24 cellular contexts compared by ENCODE assay signal in genomic region chr20:58169441-58169840, GRCh38. TPM values are rescaled to one million over a fixed set of nuclear protein-coding genes. Genes with fewer than 3 reads are reported as not detected.
A peak's percentile ranks its signal among the peaks of the same experiment; 100 is the strongest.
DNase-seq lines count a peak whose midpoint lies in the region; ATAC-seq, FAIRE-seq and TF ChIP-seq lines count a peak whose summit lies in the region.
"Had no signal": no experiment of that assay in that cellular context is flagged by ENCODE, and none has a peak within 500 bp of the region (broad histone marks: within the 10 kb centered on the region; RNA-seq: fewer than 3 reads in every experiment).

No MANE protein-coding gene starts in this region.

- H3K79me2 ChIP-seq in SK-N-SH (ENCODE audit: insufficient read depth) = no peaks in the 10 kb centered on the region

- H3K4me1 ChIP-seq in SK-N-SH (ENCODE audit: control insufficient read depth in 1 of 2, insufficient read depth in 2 of 2, low read depth in 1 of 2, low read length in 1 of 2) = peaks cover 0 to 15% of the 10 kb centered on the region in 2 experiments; a peak in 2 of 4 replicates
- H3K4me1 ChIP-seq in right lobe of liver = no peaks in the 10 kb centered on the region
- H3K4me1 ChIP-seq: pancreas had no signal

- H3K9ac ChIP-seq in SK-N-SH = no peak overlapping the region

- intact Hi-C loops in right lobe of liver (cut with DNase I) = no loop called here

- no peak for TF ChIP-seq EP300 in SK-N-SH (IDR thresholded peaks at IDR 0.05; ENCODE audit: borderline replicate concordance in 1 of 2, low read depth in 1 of 2, low read length in 1 of 2)

- DNase-seq in SK-N-SH = no peak
- DNase-seq in SW480 (ENCODE audit: low spot score) = peak; percentile 41
- DNase-seq in fibroblast of the aortic adventitia (ENCODE audit: low read depth) = peak; percentile 5
- DNase-seq in urothelium cell line (ENCODE audit: low spot score) = no peak
- DNase-seq in HuH-7 (ENCODE audit: low spot score) = no peak
- DNase-seq in right lobe of liver = no peak
- DNase-seq: CD4-positive, CD25-positive, alpha-beta regulatory T cell; cerebellar nuclear complex; effector memory CD8-positive, alpha-beta T cell; naive B cell; NCI-H1092; NCI-H2081; NCI-H446 treated with DMSO at 0.1 percent for 48 hours; pancreas; small intestine; stimulated activated CD8-positive, alpha-beta memory T cell treated with anti-CD3 and anti-CD28 coated beads, Interleukin-4, amount 100 ng/mL, for 48 hours had no signal

- no peaks in the 10 kb centered on the region for H3K27me3 ChIP-seq in SK-N-SH (ENCODE audit: insufficient read depth)
- H3K27me3 ChIP-seq in right lobe of liver = no peaks in the 10 kb centered on the region
- H3K27me3 ChIP-seq: pancreas had no signal

- POLR2A ChIA-PET in SK-N-SH (lab: Yijun Ruan, JAX) = no interaction called here

- no peaks in the 10 kb centered on the region for H3F3A ChIP-seq in SK-N-SH (replicated peaks; ENCODE audit: insufficient read depth)

- peak; percentile 42 for FAIRE-seq in urothelium cell line (lab: Jason Lieb, UNC)
- FAIRE-seq: pancreas, small intestine had no signal

- H4K20me1 ChIP-seq in SK-N-SH (ENCODE audit: insufficient read depth) = no peaks in the 10 kb centered on the region

- H3K27ac ChIP-seq in SK-N-SH (ENCODE audit: low read depth in 2 of 2, low read length in 1 of 2) (no peak overlapping the region), right lobe of liver (no peak overlapping the region)
- H3K27ac ChIP-seq: 22Rv1, pancreas had no signal

- no peak for TF ChIP-seq RAD21 in SK-N-SH (IDR thresholded peaks at IDR 0.05; ENCODE audit: low read length)

- CTCF ChIA-PET in SK-N-SH (lab: Yijun Ruan, JAX) = interaction anchor here (1.3 to 2.1 kb wide), 6 partner anchors 10 to 82 kb away, joined by 3 to 7 read pairs (median 4); no protein-coding TSS in a partner anchor

- no peak for TF ChIP-seq POLR2A in right lobe of liver (IDR thresholded peaks at IDR 0.05)

- TF ChIP-seq CTCF in SK-N-SH (IDR thresholded peaks at IDR 0.05) (no peak), fibroblast of the aortic adventitia (IDR thresholded peaks at IDR 0.05; ENCODE audit: insufficient read depth, low read length) (no peak), right lobe of liver (IDR thresholded peaks at IDR 0.05) (no peak)

- H3K36me3 ChIP-seq in SK-N-SH (replicated peaks in 1 of 2; ENCODE audit: control insufficient read depth in 1 of 2, insufficient read depth in 2 of 2, low read length in 1 of 2) = no peaks in the 10 kb centered on the region
- no peaks in the 10 kb centered on the region for H3K36me3 ChIP-seq in right lobe of liver
- H3K36me3 ChIP-seq: pancreas had no signal

- no peaks in the 10 kb centered on the region for H3K9me3 ChIP-seq in SK-N-SH
- no peaks in the 10 kb centered on the region for H3K9me3 ChIP-seq in right lobe of liver
- H3K9me3 ChIP-seq: pancreas had no signal

- ATAC-seq in SK-N-SH treated with all-trans-retinoic acid at 6 μM for 48 hours (peak; percentile 41; the same call in 1 of the 3 replicates), GM18907 (IDR thresholded peaks at IDR 0.05; ENCODE audit: unreplicated experiment) (no peak), right lobe of liver (no peak)
- ATAC-seq: effector memory CD8-positive, alpha-beta T cell; pancreas had no signal

- H2AFZ ChIP-seq in SK-N-SH (ENCODE audit: low read depth) = no peak overlapping the region

- no peak overlapping the region for H3K4me2 ChIP-seq in SK-N-SH

- H3K4me3 ChIP-seq in SK-N-SH (ENCODE audit: low read depth in 2 of 2, low read length in 1 of 2) = no peak overlapping the region
- no peak overlapping the region for H3K4me3 ChIP-seq in fibroblast of the aortic adventitia (ENCODE audit: low read depth, low read length)
- H3K4me3 ChIP-seq in right lobe of liver = no peak overlapping the region
- H3K4me3 ChIP-seq: pancreas had no signal

- 44% methylated on average over 4 of the region's 4 CpGs for WGBS in SK-N-SH (ENCODE audit: low lambda C conversion rate)
- 56% methylated on average over 4 of the region's 4 CpGs for WGBS in right lobe of liver (ENCODE audit: insufficient coverage, low coverage, low lambda C conversion rate, missing lambda C conversion rate)

- no peaks in the 10 kb centered on the region for H3K9me2 ChIP-seq in SK-N-SH

TF ChIP-seq in SK-N-SH treated with all-trans-retinoic acid at 6 μM for 48 hours, 23 proteins besides CTCF, POLR2A, EP300 and RAD21:
- no peak for TF ChIP-seq ZC3H10 (CRISPR knock-in tag; IDR thresholded peaks at IDR 0.05)
- TF ChIP-seq OSR1 (CRISPR knock-in tag; IDR thresholded peaks at IDR 0.05) = no peak
- no peak for TF ChIP-seq ZFP30 (CRISPR knock-in tag; IDR thresholded peaks at IDR 0.05)
- no peak for TF ChIP-seq GLIS3 (CRISPR knock-in tag; IDR thresholded peaks at IDR 0.05)
- TF ChIP-seq ZNF8 (CRISPR knock-in tag; IDR thresholded peaks at IDR 0.05) = no peak
- no peak for TF ChIP-seq ISL1 (CRISPR knock-in tag; IDR thresholded peaks at IDR 0.05)
- TF ChIP-seq ARNTL (CRISPR knock-in tag; IDR thresholded peaks at IDR 0.05; ENCODE audit: borderline replicate concordance, low read depth) = no peak
- no peak for TF ChIP-seq ZFP3 (CRISPR knock-in tag; IDR thresholded peaks at IDR 0.05)

TF ChIP-seq in SK-N-SH, 30 proteins besides CTCF, POLR2A, EP300 and RAD21:
- TF ChIP-seq MEF2A (IDR thresholded peaks at IDR 0.05; ENCODE audit: borderline replicate concordance, low read depth) (no peak), GABPA (IDR thresholded peaks at IDR 0.05; ENCODE audit: low read depth) (no peak), SMC3 (IDR thresholded peaks at IDR 0.05; ENCODE audit: low read depth, low read length) (no peak), TCF12 (IDR thresholded peaks at IDR 0.05) (no peak), USF1 (IDR thresholded peaks at IDR 0.05; ENCODE audit: borderline replicate concordance, low read depth) (no peak), GATA2 (CRISPR knock-in tag; IDR thresholded peaks at IDR 0.05) (no peak), NRF1 (IDR thresholded peaks at IDR 0.05; ENCODE audit: low read depth, low read length) (no peak), ELF1 (IDR thresholded peaks at IDR 0.05) (no peak), TAF1 (IDR thresholded peaks at IDR 0.05; ENCODE audit: borderline replicate concordance, low read depth, low read length) (no peak), FOXM1 (IDR thresholded peaks at IDR 0.05; ENCODE audit: low read depth) (no peak), FOXJ3 (CRISPR knock-in tag; IDR thresholded peaks at IDR 0.05) (no peak), JUND (IDR thresholded peaks at IDR 0.05) (no peak)
- TF ChIP-seq, protein P1, sequence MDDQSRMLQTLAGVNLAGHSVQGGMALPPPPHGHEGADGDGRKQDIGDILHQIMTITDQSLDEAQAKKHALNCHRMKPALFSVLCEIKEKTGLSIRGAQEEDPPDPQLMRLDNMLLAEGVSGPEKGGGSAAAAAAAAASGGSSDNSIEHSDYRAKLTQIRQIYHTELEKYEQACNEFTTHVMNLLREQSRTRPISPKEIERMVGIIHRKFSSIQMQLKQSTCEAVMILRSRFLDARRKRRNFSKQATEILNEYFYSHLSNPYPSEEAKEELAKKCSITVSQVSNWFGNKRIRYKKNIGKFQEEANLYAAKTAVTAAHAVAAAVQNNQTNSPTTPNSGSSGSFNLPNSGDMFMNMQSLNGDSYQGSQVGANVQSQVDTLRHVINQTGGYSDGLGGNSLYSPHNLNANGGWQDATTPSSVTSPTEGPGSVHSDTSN (IDR thresholded peaks at IDR 0.05) = no peak
- TF ChIP-seq, protein P2, sequence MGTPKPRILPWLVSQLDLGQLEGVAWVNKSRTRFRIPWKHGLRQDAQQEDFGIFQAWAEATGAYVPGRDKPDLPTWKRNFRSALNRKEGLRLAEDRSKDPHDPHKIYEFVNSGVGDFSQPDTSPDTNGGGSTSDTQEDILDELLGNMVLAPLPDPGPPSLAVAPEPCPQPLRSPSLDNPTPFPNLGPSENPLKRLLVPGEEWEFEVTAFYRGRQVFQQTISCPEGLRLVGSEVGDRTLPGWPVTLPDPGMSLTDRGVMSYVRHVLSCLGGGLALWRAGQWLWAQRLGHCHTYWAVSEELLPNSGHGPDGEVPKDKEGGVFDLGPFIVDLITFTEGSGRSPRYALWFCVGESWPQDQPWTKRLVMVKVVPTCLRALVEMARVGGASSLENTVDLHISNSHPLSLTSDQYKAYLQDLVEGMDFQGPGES (IDR thresholded peaks at IDR 0.05; ENCODE audit: low read depth, low read length) = no peak

RNA-seq across cellular contexts. Expression of gene ANKRD60, which starts 59.0 kb away (rescaled TPM):
- polyA plus RNA-seq in SK-N-SH (2012; rRNA removed) = not detected in 2 replicates
- not detected in 2 replicates for polyA plus RNA-seq in SK-N-SH (2012; cell fraction: cytosol; rRNA removed)
- 0.06 TPM in 1 of 2 replicates, not detected in the other for polyA plus RNA-seq in SK-N-SH (2012; cell fraction: nucleus; rRNA removed)
- total RNA-seq in fibroblast of the aortic adventitia (ENCODE audit: low replicate concordance) (not detected in 2 replicates), right lobe of liver (not detected)
- total RNA-seq: activated T-helper 2 cell treated with anti-CD3 and anti-CD28 coated beads, Interferon-gamma antibody, Interleukin-2, Interleukin-4, amounts not matched to agents 10 μg/mL and 5 μg/mL and 100 μg/mL, durations not matched to agents 14 hours and 24 hours and 36 hours; CD4-positive, CD25-positive, alpha-beta regulatory T cell; lung microvascular endothelial cell; pancreas; subcutaneous adipose tissue; ureter had no signal
- polyA plus RNA-seq: adipose tissue; CD4-positive, CD25-positive, alpha-beta regulatory T cell; pancreas; small intestine had no signal

Comparison
In these comparisons a context has a peak if more than half of its experiments do, and no peak if none do; other contexts are left out.
1. DNase-seq: peak in SW480 (single experiment) and fibroblast of the aortic adventitia (single experiment); none in SK-N-SH (single experiment), urothelium cell line (single experiment), HuH-7 (single experiment) and right lobe of liver (0 of 3).